17 cellular contexts compared by ENCODE assay signal in the genomic region with DNA sequence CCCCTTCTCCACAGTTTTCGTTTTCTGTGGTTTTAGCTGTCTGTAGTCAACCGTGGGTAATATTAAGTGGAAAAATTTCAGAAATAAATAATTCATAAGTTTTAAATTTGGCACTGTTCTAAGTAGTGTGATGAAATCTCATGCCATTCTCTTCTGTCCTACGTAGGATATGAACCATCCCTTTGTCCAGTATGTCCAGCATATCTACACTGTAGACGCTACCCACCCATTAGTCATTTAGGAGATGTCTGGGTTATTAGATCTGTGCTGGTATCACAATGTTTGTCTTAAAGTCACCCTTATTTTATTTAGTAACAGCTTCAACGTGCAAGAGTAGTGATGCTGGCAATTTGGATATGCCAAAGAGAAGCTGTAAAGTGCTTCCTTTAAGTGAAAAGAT. TPM values are rescaled to one million over a fixed set of nuclear protein-coding genes. Genes with fewer than 3 reads are reported as not detected.
A peak's percentile ranks its signal among the peaks of the same experiment; 100 is the strongest.
DNase-seq lines count a peak whose midpoint lies in the region; ATAC-seq and TF ChIP-seq lines count a peak whose summit lies in the region.
"Had no signal": no experiment of that assay in that cellular context is flagged by ENCODE, and none has a peak within 500 bp of the region (broad histone marks: within the 10 kb centered on the region; RNA-seq: fewer than 3 reads in every experiment).

No MANE protein-coding gene starts in this region.

- H3K4me1 Mint-ChIP-seq in natural killer cell (peaks cover 63 to 69% of the 10 kb centered on the region in 2 donors), glutamatergic neuron (ENCODE audit: low read depth, unreplicated experiment) (peaks cover 16% of the 10 kb centered on the region)
- H3K4me1 Mint-ChIP-seq in natural killer cell treated with Interleukin-12 subunit alpha and Interleukin-12 subunit beta and Interleukin-15 and Interleukin-18, amount 100 ng/mL, for 72 hours (ENCODE audit: low read depth in 2 of 2): peaks cover 39 to 48% of the 10 kb centered on the region in 2 donors
- peaks cover 34% of the 10 kb centered on the region for H3K4me1 Mint-ChIP-seq in activated T-helper 17 cell treated with anti-CD3 and anti-CD28 coated beads, Interleukin-2, amount 50 U/mL, for 72 hours

- H3K36me3 Mint-ChIP-seq in natural killer cell (no peaks in the 10 kb centered on the region), glutamatergic neuron (ENCODE audit: unreplicated experiment) (peaks cover 11% of the 10 kb centered on the region)
- H3K36me3 Mint-ChIP-seq in natural killer cell treated with Interleukin-12 subunit alpha and Interleukin-12 subunit beta and Interleukin-15 and Interleukin-18, amount 100 ng/mL, for 72 hours: peaks cover 10% of the 10 kb centered on the region
- peaks cover 34% of the 10 kb centered on the region for H3K36me3 Mint-ChIP-seq in activated T-helper 17 cell treated with anti-CD3 and anti-CD28 coated beads, Interleukin-2, amount 50 U/mL, for 72 hours (ENCODE audit: low read depth)

- DNase-seq in natural killer cell (no peak), fibroblast of the aortic adventitia (ENCODE audit: low read depth) (peak; percentile 39), posterior cingulate gyrus (no peak), pons (ENCODE audit: low spot score) (no peak), glutamatergic neuron (no peak), mesenteric fat pad (ENCODE audit: low spot score) (no peak)
- DNase-seq in natural killer cell treated with Interleukin-12 subunit alpha and Interleukin-12 subunit beta and Interleukin-15 and Interleukin-18, amount 100 ng/mL, for 72 hours (ENCODE audit: low spot score): no peak
- DNase-seq: AML-193; CD4-positive, CD25-positive, alpha-beta regulatory T cell; NCI-H1105 treated with DMSO at 0.1 percent for 48 hours; NCI-H187; NCI-H510A; NCI-H82; SHP77 had no signal

- ATAC-seq in natural killer cell: no peak
- ATAC-seq in natural killer cell treated with Interleukin-12 subunit alpha and Interleukin-12 subunit beta and Interleukin-15 and Interleukin-18, amount 100 ng/mL, for 72 hours: no peak
- ATAC-seq in activated T-helper 17 cell treated with anti-CD3 and anti-CD28 coated beads, Interleukin-2, amount 50 U/mL, for 72 hours (replicated peaks): no peak
- ATAC-seq: HepG2, Panc1 had no signal

- intact Hi-C loops in natural killer cell (cut with micrococcal nuclease) (loop anchor here (2.0 to 5.0 kb wide), 2 partner anchors 13 to 547 kb away; no protein-coding TSS in a partner anchor), posterior cingulate gyrus (cut with DNase I) (no loop called here)

- peak overlapping the region; percentile 85 to 90 for H3K27ac Mint-ChIP-seq in natural killer cell
- H3K27ac Mint-ChIP-seq in natural killer cell treated with Interleukin-12 subunit alpha and Interleukin-12 subunit beta and Interleukin-15 and Interleukin-18, amount 100 ng/mL, for 72 hours: peak overlapping the region in 1 of 2 donors; percentile 41
- no peak overlapping the region for H3K27ac Mint-ChIP-seq in activated T-helper 17 cell treated with anti-CD3 and anti-CD28 coated beads, Interleukin-2, amount 50 U/mL, for 72 hours
- H3K27ac Mint-ChIP-seq in glutamatergic neuron (ENCODE audit: unreplicated experiment): no peak overlapping the region

- peak overlapping the region; percentile 37 for H3K4me3 Mint-ChIP-seq in natural killer cell
- no peak overlapping the region for H3K4me3 Mint-ChIP-seq in natural killer cell treated with Interleukin-12 subunit alpha and Interleukin-12 subunit beta and Interleukin-15 and Interleukin-18, amount 100 ng/mL, for 72 hours
- peak overlapping the region; percentile 70 for H3K4me3 Mint-ChIP-seq in activated T-helper 17 cell treated with anti-CD3 and anti-CD28 coated beads, Interleukin-2, amount 50 U/mL, for 72 hours
- no peak overlapping the region for H3K4me3 Mint-ChIP-seq in glutamatergic neuron (ENCODE audit: unreplicated experiment)

- TF ChIP-seq CTCF in natural killer cell (IDR thresholded peaks at IDR 0.05) (no peak), fibroblast of the aortic adventitia (IDR thresholded peaks at IDR 0.05; ENCODE audit: insufficient read depth, low read length) (no peak), glutamatergic neuron (IDR thresholded peaks at IDR 0.05; ENCODE audit: partially characterized antibody, unreplicated experiment) (no peak)

- no peak overlapping the region for H3K4me3 ChIP-seq in fibroblast of the aortic adventitia (ENCODE audit: low read depth, low read length)

- H3K27me3 Mint-ChIP-seq in natural killer cell (ENCODE audit: low read depth in 2 of 2): no peaks in the 10 kb centered on the region
- H3K27me3 Mint-ChIP-seq in natural killer cell treated with Interleukin-12 subunit alpha and Interleukin-12 subunit beta and Interleukin-15 and Interleukin-18, amount 100 ng/mL, for 72 hours: no peaks in the 10 kb centered on the region
- no peaks in the 10 kb centered on the region for H3K27me3 Mint-ChIP-seq in activated T-helper 17 cell treated with anti-CD3 and anti-CD28 coated beads, Interleukin-2, amount 50 U/mL, for 72 hours
- peaks cover 1% of the 10 kb centered on the region for H3K27me3 Mint-ChIP-seq in glutamatergic neuron (ENCODE audit: unreplicated experiment)
- H3K27me3 Mint-ChIP-seq: CD4-positive, CD25-positive, alpha-beta regulatory T cell had no signal

- H3K9me3 Mint-ChIP-seq in natural killer cell (no peaks in the 10 kb centered on the region), glutamatergic neuron (ENCODE audit: unreplicated experiment) (peaks cover 4% of the 10 kb centered on the region)
- H3K9me3 Mint-ChIP-seq in natural killer cell treated with Interleukin-12 subunit alpha and Interleukin-12 subunit beta and Interleukin-15 and Interleukin-18, amount 100 ng/mL, for 72 hours: no peaks in the 10 kb centered on the region
- H3K9me3 Mint-ChIP-seq in activated T-helper 17 cell treated with anti-CD3 and anti-CD28 coated beads, Interleukin-2, amount 50 U/mL, for 72 hours: no peaks in the 10 kb centered on the region

RNA-seq across cellular contexts. Expression of a gene that starts 44.7 kb away (rescaled TPM):
- 100 to 1,000 TPM; 161 to 180 (median 173) TPM for total RNA-seq in natural killer cell
- 100 to 1,000 TPM in 1 of 2 donors, 10 to 100 TPM in 1; 85.3 to 107 TPM for total RNA-seq in natural killer cell treated with Interleukin-12 subunit alpha and Interleukin-12 subunit beta and Interleukin-15 and Interleukin-18, amount 100 ng/mL, for 72 hours
- 100 to 1,000 TPM in 1 of 2 donors, 10 to 100 TPM in 1; 72.8 to 122 TPM for total RNA-seq in activated T-helper 17 cell treated with anti-CD3 and anti-CD28 coated beads, Interleukin-2, amount 50 U/mL, for 72 hours
- 48.1 and 164 TPM in 2 replicates for total RNA-seq in fibroblast of the aortic adventitia (ENCODE audit: low replicate concordance)
- 204 TPM for total RNA-seq in glutamatergic neuron (ENCODE audit: unreplicated experiment)
- total RNA-seq in mesenteric fat pad: 59.7 TPM

Comparison
In these comparisons a context has a peak if more than half of its experiments do, and no peak if none do; other contexts are left out.
1. H3K4me3 Mint-ChIP-seq: peak in natural killer cell (single experiment) and activated T-helper 17 cell treated with anti-CD3 and anti-CD28 coated beads, Interleukin-2, amount 50 U/mL, for 72 hours (single experiment); none in natural killer cell treated with Interleukin-12 subunit alpha and Interleukin-12 subunit beta and Interleukin-15 and Interleukin-18, amount 100 ng/mL, for 72 hours (single experiment) and glutamatergic neuron (single experiment).
2. H3K27ac Mint-ChIP-seq: peak in natural killer cell (2 of 2); none in activated T-helper 17 cell treated with anti-CD3 and anti-CD28 coated beads, Interleukin-2, amount 50 U/mL, for 72 hours (single experiment) and glutamatergic neuron (single experiment).